In the genomic region with DNA sequence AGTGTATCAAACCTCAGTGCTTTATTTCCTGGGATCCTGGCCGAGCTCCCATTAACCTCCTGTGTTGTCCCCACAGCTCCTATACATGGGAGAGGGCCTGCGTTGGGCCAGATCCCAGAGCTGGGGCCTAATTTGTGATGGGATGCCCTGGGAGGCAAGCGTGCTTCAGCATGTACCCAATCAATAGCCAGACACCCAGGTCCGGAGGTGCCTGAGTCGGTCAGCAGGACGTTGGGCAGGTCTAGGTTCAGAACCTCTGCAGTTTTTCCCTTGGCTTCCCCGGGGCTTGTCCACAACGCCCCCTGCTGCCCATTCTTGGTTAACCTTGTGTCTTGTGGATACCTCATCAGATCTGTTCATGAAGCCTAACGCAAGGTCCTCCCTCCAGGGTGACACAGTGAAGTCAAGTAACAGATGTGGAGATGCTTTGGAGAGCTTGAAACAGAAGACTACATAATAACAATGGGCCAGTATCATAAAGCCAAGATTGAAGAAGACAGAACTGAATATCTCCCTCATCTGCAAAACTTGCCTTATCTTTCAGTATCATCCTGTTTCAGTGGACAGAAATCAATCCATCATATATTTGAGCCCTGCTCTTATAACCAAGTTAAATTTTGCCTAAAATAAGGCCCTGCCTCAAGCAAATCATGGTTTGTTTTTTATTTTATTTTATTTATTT, we compare ENCODE assay signal across 8 cellular contexts.
DNase-seq lines count a peak whose midpoint lies in the region; ATAC-seq and TF ChIP-seq lines count a peak whose summit lies in the region.
"Not testable (repeated sequence)": the region's sequence is repeated elsewhere in the genome, so short reads cannot be mapped to it uniquely, and the experiment has no call there.

No MANE protein-coding gene starts in this region.

- H3K4me3 ChIP-seq in HEK293 (ENCODE audit: low read depth, low read length); foreskin fibroblast (ENCODE audit: low read depth in 1 of 2, low read length in 2 of 2); neutrophil (ENCODE audit: low read depth in 1 of 2, low read length in 1 of 2): not testable (repeated sequence)

- H3K9me3 ChIP-seq in HEK293 (ENCODE audit: control insufficient read depth, insufficient read depth, low read depth, low read length); neutrophil: not testable (repeated sequence)

- H3K27me3 ChIP-seq in neutrophil: not testable (repeated sequence)

- CTCF ChIA-PET in HEK293 (lab: Yijun Ruan, JAX): interaction anchor here (0.6 to 3.9 kb wide), 17 partner anchors 9 to 1251 kb away, joined by 3 to 25 read pairs (median 3); no protein-coding TSS in a partner anchor

- not testable (repeated sequence) for TF ChIP-seq CTCF in HEK293 (tag by site-specific recombination; IDR thresholded peaks at IDR 0.05)
- TF ChIP-seq CTCF in foreskin fibroblast (IDR thresholded peaks at IDR 0.05; ENCODE audit: low read depth, low read length): peak; percentile 71
- TF ChIP-seq CTCF in neutrophil (IDR thresholded peaks at IDR 0.05): peak; percentile 57

- peak; percentile 95 for ATAC-seq in SK-N-SH treated with all-trans-retinoic acid at 6 μM for 48 hours

- not testable (repeated sequence) for H3K27ac ChIP-seq in HEK293 (ENCODE audit: extremely low read depth, low read depth, low read length); neutrophil

- H3K36me3 ChIP-seq in HEK293 (ENCODE audit: control insufficient read depth in 2 of 2, insufficient read depth in 1 of 2, low read length in 2 of 2); neutrophil: not testable (repeated sequence)

- POLR2A ChIA-PET in HEK293 (lab: Yijun Ruan, JAX): not testable (repeated sequence)

- not testable (repeated sequence) for H3K4me1 ChIP-seq in HEK293 (ENCODE audit: control insufficient read depth, insufficient read depth, low read length); neutrophil (ENCODE audit: control insufficient read depth in 1 of 2, insufficient read depth in 1 of 2, low read depth in 1 of 2, low read length in 1 of 2)

- peak; percentile 90 for DNase-seq in ELR (ENCODE audit: low read depth)
- DNase-seq in NCI-H1105 treated with DMSO at 0.1 percent for 48 hours (lab: John Stamatoyannopoulos, UW): peak; percentile 49
- peak; percentile 90 for DNase-seq in activated gamma-delta T cell treated with Interleukin-2 at 50 U/mL for 16 hours
- peak; percentile 75 to 92 for DNase-seq in foreskin fibroblast
- peak; percentile 67 for DNase-seq in stromal cell of bone marrow (ENCODE audit: low read depth)

TF ChIP-seq in HEK293, 187 proteins besides CTCF, POLR2A, EP300 and RAD21:
- TF ChIP-seq ZNF654 (tag by site-specific recombination; IDR thresholded peaks at IDR 0.05; ENCODE audit: low read depth) (peak; percentile 76), ZBTB17 (tag by site-specific recombination; IDR thresholded peaks at IDR 0.05) (peak; percentile 31; the same call in 1 of the 2 replicates)
